In the genomic region with DNA sequence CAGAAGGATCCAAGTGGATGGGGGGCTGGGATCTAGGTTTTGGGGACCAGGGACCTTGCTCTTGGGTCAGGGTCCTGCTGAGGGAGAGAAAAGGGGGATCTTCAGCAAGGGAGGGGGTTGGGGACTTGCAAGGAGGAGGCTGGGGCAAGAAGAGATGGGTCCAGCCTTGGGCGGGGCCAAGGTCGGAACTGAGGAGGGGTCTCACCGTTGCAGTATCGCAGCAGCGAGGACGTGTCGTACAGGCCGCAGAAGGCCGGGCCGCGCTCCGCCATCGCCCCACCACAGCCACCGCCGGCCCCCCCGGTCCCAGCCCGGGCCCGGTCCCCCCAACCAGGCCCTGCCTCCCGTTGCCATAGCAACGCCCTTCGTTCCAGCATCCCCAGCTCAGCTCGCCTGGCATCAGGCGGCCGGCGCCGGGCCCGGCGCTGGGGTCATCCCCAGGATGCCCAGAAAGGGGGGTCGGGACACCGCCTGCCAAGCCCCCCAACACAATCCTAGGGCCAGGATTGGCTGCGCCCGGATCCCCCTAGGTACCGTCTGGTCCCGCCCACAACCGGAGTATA, we compare ENCODE assay signal across 9 cellular contexts. TPM values are rescaled to one million over a fixed set of nuclear protein-coding genes. Genes with fewer than 3 reads are reported as not detected.
DNase-seq lines count a peak whose midpoint lies in the region; ATAC-seq lines count a peak whose summit lies in the region.
"Had no signal": no experiment of that assay in that cellular context is flagged by ENCODE, and none has a peak within 500 bp of the region (broad histone marks: within the 10 kb centered on the region; RNA-seq: fewer than 3 reads in every experiment).

No MANE protein-coding gene starts in this region.

- H3K27me3 Mint-ChIP-seq in activated T-cell treated with anti-CD3 and anti-CD28 coated beads, Interleukin-2, amount 50 U/mL, for 24 hours, result peaks cover 5% of the 10 kb centered on the region
- H3K27me3 Mint-ChIP-seq in activated CD8-positive, alpha-beta T cell treated with anti-CD3 and anti-CD28 coated beads, Interleukin-2, amount 10 ng/mL, durations not matched to agents 7 days and 5 days (ENCODE audit: low read depth), result peaks cover 2% of the 10 kb centered on the region

- peaks cover 17% of the 10 kb centered on the region for H3K36me3 Mint-ChIP-seq in activated T-cell treated with anti-CD3 and anti-CD28 coated beads, Interleukin-2, amount 50 U/mL, for 24 hours (ENCODE audit: low read depth)
- peaks cover 3% of the 10 kb centered on the region for H3K36me3 Mint-ChIP-seq in activated CD8-positive, alpha-beta T cell treated with anti-CD3 and anti-CD28 coated beads, Interleukin-2, amount 10 ng/mL, durations not matched to agents 7 days and 5 days (ENCODE audit: low read depth)

- H3K4me1 Mint-ChIP-seq in activated T-cell treated with anti-CD3 and anti-CD28 coated beads, Interleukin-2, amount 50 U/mL, for 24 hours (ENCODE audit: low read depth), result peaks cover 43% of the 10 kb centered on the region
- H3K4me1 Mint-ChIP-seq in activated CD8-positive, alpha-beta T cell treated with anti-CD3 and anti-CD28 coated beads, Interleukin-2, amount 10 ng/mL, durations not matched to agents 7 days and 5 days (ENCODE audit: low read depth), result peaks cover 52% of the 10 kb centered on the region

- POLR2A ChIA-PET in activated CD8-positive, alpha-beta T cell treated with anti-CD3 and anti-CD28 coated beads, Interleukin-2, amount 10 ng/mL, durations not matched to agents 7 days and 5 days (lab: Charles Lee), result interaction anchor here (0.8 kb wide), 1 partner anchor 29 kb away, joined by 3 read pairs; no protein-coding TSS in a partner anchor

- H3K27ac ChIP-seq in iPS DF 6.9 (ENCODE audit: low read length) (no peak overlapping the region), substantia nigra (ENCODE audit: low read depth, low read length, poor library complexity, severe bottlenecking) (peak overlapping the region; percentile 100)

- CTCF ChIA-PET in activated CD8-positive, alpha-beta T cell treated with anti-CD3 and anti-CD28 coated beads, Interleukin-2, amount 10 ng/mL, durations not matched to agents 7 days and 5 days (lab: Charles Lee), result interaction anchor here (0.9 to 2.1 kb wide), 10 partner anchors 14 to 241 kb away, joined by 3 to 18 read pairs (median 6); a partner anchor contains a TSS

- H3K4me3 Mint-ChIP-seq in activated T-cell treated with anti-CD3 and anti-CD28 coated beads, Interleukin-2, amount 50 U/mL, for 24 hours, result peak overlapping the region; percentile 76
- peak overlapping the region; percentile 76 for H3K4me3 Mint-ChIP-seq in activated CD8-positive, alpha-beta T cell treated with anti-CD3 and anti-CD28 coated beads, Interleukin-2, amount 10 ng/mL, durations not matched to agents 7 days and 5 days

- ATAC-seq in activated CD8-positive, alpha-beta T cell treated with anti-CD3 and anti-CD28 coated beads, Interleukin-2, amount 10 ng/mL, durations not matched to agents 7 days and 5 days, result no peak
- ATAC-seq in activated CD4-positive, CD25-positive, alpha-beta regulatory T cell treated with anti-CD3 and anti-CD28 coated beads, Interleukin-2, amount 50 U/mL, for 24 hours, result no peak

- peak overlapping the region; percentile 38; the same call in 1 of the 2 replicates for H3K4me3 ChIP-seq in iPS DF 6.9 (ENCODE audit: low read length)

- no peaks in the 10 kb centered on the region for H3K27me3 ChIP-seq in iPS DF 6.9 (ENCODE audit: control insufficient read depth, insufficient read depth, low read length)

- H3K9me3 ChIP-seq in iPS DF 6.9 (ENCODE audit: control insufficient read depth, insufficient read depth, low read length), result no peaks in the 10 kb centered on the region

- H3K27ac Mint-ChIP-seq in activated T-cell treated with anti-CD3 and anti-CD28 coated beads, Interleukin-2, amount 50 U/mL, for 24 hours, result peak overlapping the region; percentile 77
- no peak overlapping the region for H3K27ac Mint-ChIP-seq in activated CD8-positive, alpha-beta T cell treated with anti-CD3 and anti-CD28 coated beads, Interleukin-2, amount 10 ng/mL, durations not matched to agents 7 days and 5 days

- DNase-seq in activated T-cell treated with anti-CD3 and anti-CD28 coated beads, Interleukin-2, amount 50 U/mL, for 24 hours, result no peak
- no peak for DNase-seq in activated T-cell treated with anti-CD3 and anti-CD28 coated beads for 4 hours
- DNase-seq in activated CD8-positive, alpha-beta T cell treated with anti-CD3 and anti-CD28 coated beads, Interleukin-2, amount 10 ng/mL, durations not matched to agents 7 days and 5 days, result no peak
- DNase-seq in iPS DF 6.9 (ENCODE audit: low read depth, low spot score), result no peak
- peak in 46 of 49 donors; percentile 71 to 99 (median 94) for DNase-seq in substantia nigra (lab: John Stamatoyannopoulos, UW)
- no peak for DNase-seq in NCI-H128 (lab: John Stamatoyannopoulos, UW; ENCODE audit: unreplicated experiment)
- no peak for DNase-seq in central memory CD4-positive, alpha-beta T cell

- H3K36me3 ChIP-seq in iPS DF 6.9 (ENCODE audit: control insufficient read depth, insufficient read depth, low read length), result no peaks in the 10 kb centered on the region

- peaks cover 7% of the 10 kb centered on the region; the same call in 1 of the 2 replicates for H3K4me1 ChIP-seq in iPS DF 6.9 (ENCODE audit: control insufficient read depth, insufficient read depth, low read length)

- peaks cover 3% of the 10 kb centered on the region for H3K9me3 Mint-ChIP-seq in activated T-cell treated with anti-CD3 and anti-CD28 coated beads, Interleukin-2, amount 50 U/mL, for 24 hours
- no peaks in the 10 kb centered on the region for H3K9me3 Mint-ChIP-seq in activated CD8-positive, alpha-beta T cell treated with anti-CD3 and anti-CD28 coated beads, Interleukin-2, amount 10 ng/mL, durations not matched to agents 7 days and 5 days (ENCODE audit: insufficient read depth)

- no CpG with 5 or more reads among the region's 35 CpGs for WGBS in iPS DF 6.9 (ENCODE audit: insufficient coverage, insufficient read length)

RNA-seq across cellular contexts. Expression of a gene that starts 6.0 kb away (rescaled TPM):
- 10 to 100 TPM; 93.6 to 97.6 TPM for total RNA-seq in activated CD8-positive, alpha-beta T cell treated with anti-CD3 and anti-CD28 coated beads, Interleukin-2, amount 10 ng/mL, durations not matched to agents 7 days and 5 days

RNA-seq across cellular contexts. Expression of a gene that starts 22.9 kb away (rescaled TPM):
- total RNA-seq in activated CD8-positive, alpha-beta T cell treated with anti-CD3 and anti-CD28 coated beads, Interleukin-2, amount 10 ng/mL, durations not matched to agents 7 days and 5 days, result 1 to 10 TPM; 7.0 to 9.2 TPM
- total RNA-seq: Daoy had no signal

RNA-seq across cellular contexts. Expression of a gene that starts 43.1 kb away (rescaled TPM):
- not detected for total RNA-seq in activated CD8-positive, alpha-beta T cell treated with anti-CD3 and anti-CD28 coated beads, Interleukin-2, amount 10 ng/mL, durations not matched to agents 7 days and 5 days
- total RNA-seq: Daoy had no signal

RNA-seq across cellular contexts. Expression of a gene that starts 46.6 kb away (rescaled TPM):
- total RNA-seq in activated CD8-positive, alpha-beta T cell treated with anti-CD3 and anti-CD28 coated beads, Interleukin-2, amount 10 ng/mL, durations not matched to agents 7 days and 5 days, result 100 to 1,000 TPM; 634 to 652 TPM

RNA-seq across cellular contexts. Expression of a gene that starts 47.3 kb away (rescaled TPM):
- 1 to 10 TPM; 6.7 to 8.0 TPM for total RNA-seq in activated CD8-positive, alpha-beta T cell treated with anti-CD3 and anti-CD28 coated beads, Interleukin-2, amount 10 ng/mL, durations not matched to agents 7 days and 5 days

Comparison
In these comparisons a context has a peak if more than half of its experiments do, and no peak if none do; other contexts are left out.
1. DNase-seq: peak in substantia nigra (46 of 49); none in activated T-cell treated with anti-CD3 and anti-CD28 coated beads, Interleukin-2, amount 50 U/mL, for 24 hours (single experiment), activated T-cell treated with anti-CD3 and anti-CD28 coated beads for 4 hours (single experiment), activated CD8-positive, alpha-beta T cell treated with anti-CD3 and anti-CD28 coated beads, Interleukin-2, amount 10 ng/mL, durations not matched to agents 7 days and 5 days (single experiment), iPS DF 6.9 (single experiment), NCI-H128 (single experiment) and central memory CD4-positive, alpha-beta T cell (single experiment).